In the genomic region with DNA sequence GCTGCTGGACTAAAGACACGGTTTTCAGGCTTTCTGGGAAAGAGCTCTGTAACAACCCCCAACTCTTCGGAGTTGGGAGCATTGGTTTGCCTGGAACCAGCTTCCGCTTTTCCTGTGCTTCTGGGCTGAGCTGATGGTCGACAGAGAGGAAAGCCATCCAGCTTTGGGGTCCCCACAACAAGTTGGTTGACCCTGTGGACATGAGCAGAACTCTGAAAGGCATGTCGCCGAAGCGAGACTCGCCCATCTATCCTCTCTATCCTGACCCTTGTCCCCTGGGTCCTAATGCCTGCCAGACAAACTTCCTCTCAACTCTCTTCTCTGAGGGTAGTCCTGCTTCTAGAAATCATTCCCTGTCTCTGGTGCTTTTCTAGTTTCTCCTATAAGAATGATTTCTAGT, we compare ENCODE assay signal across 10 cellular contexts. TPM values are rescaled to one million over a fixed set of nuclear protein-coding genes. Genes with fewer than 3 reads are reported as not detected.
DNase-seq lines count a peak whose midpoint lies in the region; ATAC-seq and TF ChIP-seq lines count a peak whose summit lies in the region.
"Had no signal": no experiment of that assay in that cellular context is flagged by ENCODE, and none has a peak within 500 bp of the region (broad histone marks: within the 10 kb centered on the region; RNA-seq: fewer than 3 reads in every experiment).

No MANE protein-coding gene starts in this region.

- H3K4me3 ChIP-seq in OCI-LY7 (ENCODE audit: low read depth, low read length, poor library complexity, severe bottlenecking) (no peak overlapping the region), epithelial cell of esophagus (ENCODE audit: low read length) (no peak overlapping the region)

- H2AFZ ChIP-seq in OCI-LY7 (ENCODE audit: low read length) = no peak overlapping the region
- H2AFZ ChIP-seq: parathyroid adenoma had no signal

- no peak for TF ChIP-seq CTCF in OCI-LY7 (conservative IDR thresholded peaks at IDR 0.05; ENCODE audit: low read length)
- no peak for TF ChIP-seq CTCF in epithelial cell of esophagus (IDR thresholded peaks at IDR 0.05; ENCODE audit: insufficient read depth, low read depth, low read length, missing control alignments)
- TF ChIP-seq CTCF in RWPE1 (conservative IDR thresholded peaks at IDR 0.05; ENCODE audit: low read depth) = no peak

- peaks cover 28% of the 10 kb centered on the region for H3K27me3 Mint-ChIP-seq in activated naive CD4-positive, alpha-beta T cell treated with anti-CD3 and anti-CD28 coated beads for 36 hours (ENCODE audit: low read depth)
- H3K27me3 Mint-ChIP-seq in activated naive CD4-positive, alpha-beta T cell treated with anti-CD3 and anti-CD28 coated beads, Interleukin-2, amount 10 ng/mL, durations not matched to agents 7 days and 5 days = peaks cover 42% of the 10 kb centered on the region
- peaks cover 32% of the 10 kb centered on the region for H3K27me3 Mint-ChIP-seq in stimulated activated memory B cell treated with anti-CD40 and anti-IgM and Interleukin-4, amounts not matched to agents 10 μg/mL and 1 μg/mL and 100 μg/mL, for 72 hours

- H3K9me3 ChIP-seq in OCI-LY7 (ENCODE audit: low read length) = no peaks in the 10 kb centered on the region

- H3K4me2 ChIP-seq in OCI-LY7 (ENCODE audit: low read length) = peak overlapping the region; percentile 61

- CTCF ChIA-PET in activated naive CD4-positive, alpha-beta T cell treated with anti-CD3 and anti-CD28 coated beads for 36 hours (lab: Charles Lee) = no interaction called here
- CTCF ChIA-PET in activated naive CD4-positive, alpha-beta T cell treated with anti-CD3 and anti-CD28 coated beads, Interleukin-2, amount 10 ng/mL, durations not matched to agents 7 days and 5 days (lab: Charles Lee) = interaction anchor here (0.8 kb wide), 1 partner anchor 11 kb away, joined by 4 read pairs; no protein-coding TSS in a partner anchor
- CTCF ChIA-PET in OCI-LY7 (lab: Charles Lee; ENCODE audit: unreplicated experiment) (no interaction called here), RWPE1 (lab: Yijun Ruan, JAX) (no interaction called here)

- H3K9me2 ChIP-seq in OCI-LY7 (ENCODE audit: insufficient read depth, low read length) = no peaks in the 10 kb centered on the region

- no peaks in the 10 kb centered on the region for H3K79me2 ChIP-seq in OCI-LY7 (ENCODE audit: insufficient read depth, low read depth, low read length)
- H3K79me2 ChIP-seq: parathyroid adenoma had no signal

- H4K20me1 ChIP-seq in OCI-LY7 (ENCODE audit: insufficient read depth, low read length) = no peaks in the 10 kb centered on the region

- intact Hi-C loops in activated naive CD4-positive, alpha-beta T cell treated with anti-CD3 and anti-CD28 coated beads for 36 hours (cut with micrococcal nuclease) = no loop called here
- intact Hi-C loops in OCI-LY7 (cut with micrococcal nuclease; ENCODE audit: unreplicated experiment) = no loop called here

- BruUV-seq in OCI-LY7 (replicated peaks; lab: Mats Ljungman, UMichigan) = no TSS peak

- no peak overlapping the region for H3K27ac ChIP-seq in OCI-LY7 (ENCODE audit: low read depth, low read length, poor library complexity, severe bottlenecking)
- H3K27ac ChIP-seq in RWPE1 = no peak overlapping the region
- H3K27ac ChIP-seq: parathyroid adenoma had no signal

- ATAC-seq in stimulated activated naive CD8-positive, alpha-beta T cell treated with anti-CD3 and anti-CD28 coated beads, Interleukin-15, Interleukin-2, amounts not matched to agents 100 U/mL and 50 U/mL, for 24 hours = no peak
- ATAC-seq in stimulated activated memory B cell treated with anti-CD40 and anti-IgM and Interleukin-4, amounts not matched to agents 10 μg/mL and 1 μg/mL and 100 μg/mL, for 72 hours = no peak

- no peaks in the 10 kb centered on the region for H3K36me3 ChIP-seq in OCI-LY7 (ENCODE audit: insufficient read depth, low read length)

- peak overlapping the region; percentile 29 for H3K4me3 Mint-ChIP-seq in activated naive CD4-positive, alpha-beta T cell treated with anti-CD3 and anti-CD28 coated beads for 36 hours
- H3K4me3 Mint-ChIP-seq in activated naive CD4-positive, alpha-beta T cell treated with anti-CD3 and anti-CD28 coated beads, Interleukin-2, amount 10 ng/mL, durations not matched to agents 7 days and 5 days = no peak overlapping the region
- H3K4me3 Mint-ChIP-seq in stimulated activated memory B cell treated with anti-CD40 and anti-IgM and Interleukin-4, amounts not matched to agents 10 μg/mL and 1 μg/mL and 100 μg/mL, for 72 hours = no peak overlapping the region

- H3K27ac Mint-ChIP-seq in activated naive CD4-positive, alpha-beta T cell treated with anti-CD3 and anti-CD28 coated beads for 36 hours = no peak overlapping the region
- H3K27ac Mint-ChIP-seq in activated naive CD4-positive, alpha-beta T cell treated with anti-CD3 and anti-CD28 coated beads, Interleukin-2, amount 10 ng/mL, durations not matched to agents 7 days and 5 days = no peak overlapping the region
- no peak overlapping the region for H3K27ac Mint-ChIP-seq in stimulated activated memory B cell treated with anti-CD40 and anti-IgM and Interleukin-4, amounts not matched to agents 10 μg/mL and 1 μg/mL and 100 μg/mL, for 72 hours

- DNase-seq in activated naive CD4-positive, alpha-beta T cell treated with anti-CD3 and anti-CD28 coated beads for 36 hours = peak; percentile 28
- DNase-seq in activated naive CD4-positive, alpha-beta T cell treated with anti-CD3 and anti-CD28 coated beads, Interleukin-2, amount 10 ng/mL, durations not matched to agents 7 days and 5 days = no peak
- DNase-seq in OCI-LY7 (ENCODE audit: low spot score) (peak; percentile 41), epithelial cell of esophagus (ENCODE audit: low read depth) (peak; percentile 37), RWPE1 (ENCODE audit: low spot score) (no peak), middle frontal gyrus (ENCODE audit: extremely low spot score, low spot score) (no peak)
- DNase-seq in stimulated activated naive CD8-positive, alpha-beta T cell treated with anti-CD3 and anti-CD28 coated beads, Interleukin-15, Interleukin-2, amounts not matched to agents 100 U/mL and 50 U/mL, for 24 hours = peak; percentile 17
- DNase-seq: DND-41 had no signal

- POLR2A ChIA-PET in OCI-LY7 (lab: Charles Lee) (no interaction called here), RWPE1 (lab: Yijun Ruan, JAX; ENCODE audit: low non-redundant PET) (no interaction called here)

- H3K4me1 Mint-ChIP-seq in activated naive CD4-positive, alpha-beta T cell treated with anti-CD3 and anti-CD28 coated beads for 36 hours (ENCODE audit: low read depth) = peaks cover 5% of the 10 kb centered on the region
- peaks cover 5% of the 10 kb centered on the region for H3K4me1 Mint-ChIP-seq in activated naive CD4-positive, alpha-beta T cell treated with anti-CD3 and anti-CD28 coated beads, Interleukin-2, amount 10 ng/mL, durations not matched to agents 7 days and 5 days
- peaks cover 16% of the 10 kb centered on the region for H3K4me1 Mint-ChIP-seq in stimulated activated memory B cell treated with anti-CD40 and anti-IgM and Interleukin-4, amounts not matched to agents 10 μg/mL and 1 μg/mL and 100 μg/mL, for 72 hours

- H3K36me3 Mint-ChIP-seq in activated naive CD4-positive, alpha-beta T cell treated with anti-CD3 and anti-CD28 coated beads for 36 hours (ENCODE audit: low read depth) = no peaks in the 10 kb centered on the region
- H3K36me3 Mint-ChIP-seq in activated naive CD4-positive, alpha-beta T cell treated with anti-CD3 and anti-CD28 coated beads, Interleukin-2, amount 10 ng/mL, durations not matched to agents 7 days and 5 days = peaks cover 4% of the 10 kb centered on the region
- H3K36me3 Mint-ChIP-seq in stimulated activated memory B cell treated with anti-CD40 and anti-IgM and Interleukin-4, amounts not matched to agents 10 μg/mL and 1 μg/mL and 100 μg/mL, for 72 hours = no peaks in the 10 kb centered on the region

- no peaks in the 10 kb centered on the region for H3K9me3 Mint-ChIP-seq in activated naive CD4-positive, alpha-beta T cell treated with anti-CD3 and anti-CD28 coated beads for 36 hours
- H3K9me3 Mint-ChIP-seq in activated naive CD4-positive, alpha-beta T cell treated with anti-CD3 and anti-CD28 coated beads, Interleukin-2, amount 10 ng/mL, durations not matched to agents 7 days and 5 days = peaks cover 5% of the 10 kb centered on the region
- H3K9me3 Mint-ChIP-seq in stimulated activated memory B cell treated with anti-CD40 and anti-IgM and Interleukin-4, amounts not matched to agents 10 μg/mL and 1 μg/mL and 100 μg/mL, for 72 hours = peaks cover 3% of the 10 kb centered on the region

- H3K4me1 ChIP-seq in OCI-LY7 (ENCODE audit: insufficient read depth, low read length, poor library complexity, severe bottlenecking) = no peaks in the 10 kb centered on the region
- H3K4me1 ChIP-seq: parathyroid adenoma had no signal

RNA-seq across cellular contexts. Expression of a gene that starts 31.9 kb away (rescaled TPM):
- not detected for total RNA-seq in activated naive CD4-positive, alpha-beta T cell treated with anti-CD3 and anti-CD28 coated beads for 36 hours
- 1.1 and 1.4 TPM in 2 replicates for total RNA-seq in OCI-LY7 (2014; rRNA removed; shearing (Covaris generic))
- 0.42 and 0.53 TPM in 2 replicates for total RNA-seq in OCI-LY7 (2022)

RNA-seq across cellular contexts. Expression of a gene that starts 51.0 kb away (rescaled TPM):
- total RNA-seq in activated naive CD4-positive, alpha-beta T cell treated with anti-CD3 and anti-CD28 coated beads for 36 hours = under 1 TPM; 0.12 to 0.25 TPM
- total RNA-seq in OCI-LY7 (2014; rRNA removed; shearing (Covaris generic)) = not detected in 2 replicates
- total RNA-seq in OCI-LY7 (2022) = 0.13 TPM in 1 of 2 replicates, not detected in the other

Comparison
In these comparisons a context has a peak if more than half of its experiments do, and no peak if none do; other contexts are left out.
1. DNase-seq: peak in activated naive CD4-positive, alpha-beta T cell treated with anti-CD3 and anti-CD28 coated beads for 36 hours (single experiment), OCI-LY7 (single experiment), epithelial cell of esophagus (single experiment) and stimulated activated naive CD8-positive, alpha-beta T cell treated with anti-CD3 and anti-CD28 coated beads, Interleukin-15, Interleukin-2, amounts not matched to agents 100 U/mL and 50 U/mL, for 24 hours (single experiment); none in activated naive CD4-positive, alpha-beta T cell treated with anti-CD3 and anti-CD28 coated beads, Interleukin-2, amount 10 ng/mL, durations not matched to agents 7 days and 5 days (single experiment), RWPE1 (single experiment) and middle frontal gyrus (single experiment).